In the genomic region with DNA sequence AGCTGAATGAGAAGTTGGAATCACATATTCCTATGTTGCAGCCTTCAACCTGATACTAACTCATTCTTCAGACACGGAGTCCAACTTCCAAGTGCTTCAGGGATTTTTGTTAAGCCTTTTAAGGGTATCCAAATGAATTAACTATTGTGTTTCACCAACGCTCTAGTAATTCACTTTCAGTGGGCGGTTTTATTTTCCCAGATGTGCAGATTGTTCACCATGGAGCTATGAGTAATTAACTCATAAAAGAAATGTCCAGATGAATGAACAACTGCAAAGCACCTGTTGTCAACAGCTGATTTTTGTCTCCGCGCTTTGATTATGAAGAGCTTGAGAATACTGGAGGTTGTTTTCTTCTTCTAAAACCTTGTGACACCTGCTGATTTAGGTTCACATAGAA, we compare ENCODE assay signal across 13 cellular contexts.
DNase-seq lines count a peak whose midpoint lies in the region; ATAC-seq and TF ChIP-seq lines count a peak whose summit lies in the region.
"Had no signal": no experiment of that assay in that cellular context is flagged by ENCODE, and none has a peak within 500 bp of the region (broad histone marks: within the 10 kb centered on the region; RNA-seq: fewer than 3 reads in every experiment).

No MANE protein-coding gene starts in this region.

- no peak overlapping the region for H3K4ac ChIP-seq in H9 (ENCODE audit: low read depth, low read length)

- no peak overlapping the region for H2BK5ac ChIP-seq in H9 (ENCODE audit: insufficient read length, low read length)

- H3K4me1 Mint-ChIP-seq in H9 (peaks cover 26 to 35% of the 10 kb centered on the region in 2 experiments), brain (peaks cover 44% of the 10 kb centered on the region), neural crest cell (peaks cover 50% of the 10 kb centered on the region)
- H3K4me1 Mint-ChIP-seq: T-helper 17 cell had no signal

- no peak overlapping the region for H2AK5ac ChIP-seq in H9 (ENCODE audit: insufficient read length, low read length)

- H3K79me2 ChIP-seq in H9 (ENCODE audit: insufficient read depth, low read length), result no peaks in the 10 kb centered on the region

- H2BK15ac ChIP-seq in H9 (ENCODE audit: low read depth, low read length), result no peak overlapping the region

- no peak overlapping the region for H3K14ac ChIP-seq in H9 (ENCODE audit: insufficient read depth, low read length)

- no peak overlapping the region for H3K27ac ChIP-seq in H9 (ENCODE audit: insufficient read length, low read depth, low read length)
- no peak overlapping the region for H3K27ac ChIP-seq in upper lobe of left lung
- no peak overlapping the region for H3K27ac ChIP-seq in tibial nerve

- H3K36me3 Mint-ChIP-seq in H9 (ENCODE audit: insufficient read depth in 1 of 3, low read depth in 3 of 3), result no peaks in the 10 kb centered on the region
- H3K36me3 Mint-ChIP-seq in brain, result no peaks in the 10 kb centered on the region
- H3K36me3 Mint-ChIP-seq in neural crest cell (ENCODE audit: low read depth), result no peaks in the 10 kb centered on the region

- no peaks in the 10 kb centered on the region for H3K79me1 ChIP-seq in H9 (ENCODE audit: insufficient read depth, low read depth, low read length, poor library complexity, severe bottlenecking)

- ATAC-seq in upper lobe of left lung (ENCODE audit: low FRiP score in 2 of 2), result no peak
- no peak for ATAC-seq in GM18861 (IDR thresholded peaks at IDR 0.05; ENCODE audit: unreplicated experiment)
- ATAC-seq: T-helper 17 cell had no signal

- no peak overlapping the region for H4K91ac ChIP-seq in H9 (ENCODE audit: insufficient read length, low read depth, low read length)

- H3K4me1 ChIP-seq in H9 (ENCODE audit: insufficient read depth, low read length) (no peaks in the 10 kb centered on the region; the same call in 1 of the 2 replicates), upper lobe of left lung (peaks cover 0 to 4% (median under 1%) of the 10 kb centered on the region in 4 donors), tibial nerve (peaks cover 0 to 9% (median under 1%) of the 10 kb centered on the region in 4 donors)

- H3K18ac ChIP-seq in H9 (ENCODE audit: insufficient read length, low read depth, low read length), result no peak overlapping the region

- H4K5ac ChIP-seq in H9 (ENCODE audit: insufficient read length, low read depth, low read length), result no peak overlapping the region

- H3K4me3 ChIP-seq in upper lobe of left lung, result no peak overlapping the region
- no peak overlapping the region for H3K4me3 ChIP-seq in tibial nerve

- no peak overlapping the region for H2BK20ac ChIP-seq in H9 (ENCODE audit: low read depth, low read length, poor library complexity, severe bottlenecking)

- no CpG with 5 or more reads among the region's 5 CpGs for WGBS in H9 (ENCODE audit: extremely low coverage, insufficient read length, low lambda C conversion rate)
- 92 to 94% methylated on average over 5 of the region's 5 CpGs for WGBS in upper lobe of left lung, 2 donors
- 67 to 74% methylated on average over 5 of the region's 5 CpGs for WGBS in tibial nerve, 2 donors

- no peak overlapping the region for H2BK120ac ChIP-seq in H9 (ENCODE audit: low read depth, low read length, poor library complexity, severe bottlenecking)

- H3T11ph ChIP-seq in H9 (ENCODE audit: low read length), result no peak overlapping the region

- no peak overlapping the region for H3K56ac ChIP-seq in H9 (ENCODE audit: insufficient read length, low read depth, low read length)

- no peak overlapping the region for H4K8ac ChIP-seq in H9 (replicated peaks; ENCODE audit: insufficient read length, low read depth, low read length)

- no peaks in the 10 kb centered on the region for H3K23me2 ChIP-seq in H9 (ENCODE audit: insufficient read length, low read depth, low read length, poor library complexity, severe bottlenecking)

- H3K23ac ChIP-seq in H9 (ENCODE audit: insufficient read length, low read depth, low read length), result no peak overlapping the region

- H3K9me3 Mint-ChIP-seq in H9 (no peaks in the 10 kb centered on the region; a peak in 1 of 5 replicates), brain (no peaks in the 10 kb centered on the region), neural crest cell (no peaks in the 10 kb centered on the region)

- H3K9me3 ChIP-seq in H9 (ENCODE audit: control insufficient read depth, low read depth, low read length) (no peaks in the 10 kb centered on the region), upper lobe of left lung (no peaks in the 10 kb centered on the region), tibial nerve (no peaks in the 10 kb centered on the region)

- H3K27ac Mint-ChIP-seq in H9 (peak overlapping the region in 2 of 3 experiments; percentile 18 to 81; a peak in 3 of 7 replicates), brain (peak overlapping the region in 3 of 5 experiments; percentile 34 to 56 (median 35)), neural crest cell (ENCODE audit: unreplicated experiment) (peak overlapping the region; percentile 4)
- H3K27ac Mint-ChIP-seq: T-helper 17 cell had no signal

- H3K36me3 ChIP-seq in upper lobe of left lung (no peaks in the 10 kb centered on the region), tibial nerve (no peaks in the 10 kb centered on the region)

- H2BK12ac ChIP-seq in H9 (ENCODE audit: insufficient read length, low read depth, low read length), result no peak overlapping the region

- TF ChIP-seq CTCF in H9 (conservative IDR thresholded peaks at IDR 0.05), result no peak
- no peak for TF ChIP-seq CTCF in brain (conservative IDR thresholded peaks at IDR 0.05)
- no peak for TF ChIP-seq CTCF in neural crest cell (conservative IDR thresholded peaks at IDR 0.05)
- no peak for TF ChIP-seq CTCF in upper lobe of left lung (IDR thresholded peaks at IDR 0.05)
- TF ChIP-seq CTCF in tibial nerve (IDR thresholded peaks at IDR 0.05), result no peak

- H3K27me3 Mint-ChIP-seq in H9 (ENCODE audit: low read depth), result peaks cover 2% of the 10 kb centered on the region; the same call in 1 of the 2 replicates
- H3K27me3 Mint-ChIP-seq in brain, result no peaks in the 10 kb centered on the region
- H3K27me3 Mint-ChIP-seq in neural crest cell (ENCODE audit: low read depth), result no peaks in the 10 kb centered on the region

- TF ChIP-seq EP300 in upper lobe of left lung (IDR thresholded peaks at IDR 0.05) (no peak), tibial nerve (IDR thresholded peaks at IDR 0.05) (no peak)

- H4K20me1 ChIP-seq in H9 (ENCODE audit: control insufficient read depth, insufficient read depth, insufficient read length), result no peaks in the 10 kb centered on the region

- H3K27me3 ChIP-seq in H9 (ENCODE audit: insufficient read depth, low read length) (no peaks in the 10 kb centered on the region), upper lobe of left lung (no peaks in the 10 kb centered on the region), tibial nerve (no peaks in the 10 kb centered on the region)

- no peak overlapping the region for H3K9ac ChIP-seq in H9 (ENCODE audit: extremely low read depth, insufficient read length, low read length)

- H3K4me3 Mint-ChIP-seq in H9 (no peak overlapping the region), brain (peak overlapping the region in 1 of 5 experiments; percentile 50), neural crest cell (peak overlapping the region; percentile 15)
- H3K4me3 Mint-ChIP-seq: T-helper 17 cell had no signal

- no peak overlapping the region for H2AFZ ChIP-seq in H9 (ENCODE audit: low read length)

- DNase-seq in H9 (no peak), NCI-H128 (lab: John Stamatoyannopoulos, UW; ENCODE audit: unreplicated experiment) (peak; percentile 6), neural crest cell (ENCODE audit: low read depth, low spot score) (no peak), upper lobe of left lung (no peak), tibial nerve (ENCODE audit: low spot score in 2 of 2) (no peak)
- DNase-seq: DMS79, NCI-H1694, NCI-H2171, NCI-H510A treated with DMSO at 0.1 percent for 48 hours, OCI-M1, T-helper 17 cell had no signal

- H3K4me2 ChIP-seq in H9 (ENCODE audit: insufficient read depth, insufficient read length, low read length), result no peak overlapping the region

- TF ChIP-seq POLR2A in upper lobe of left lung (IDR thresholded peaks at IDR 0.05) (no peak), tibial nerve (IDR thresholded peaks at IDR 0.05) (no peak)
